Comparison of ENCODE assay signal across 8 cellular contexts in the genomic region with DNA sequence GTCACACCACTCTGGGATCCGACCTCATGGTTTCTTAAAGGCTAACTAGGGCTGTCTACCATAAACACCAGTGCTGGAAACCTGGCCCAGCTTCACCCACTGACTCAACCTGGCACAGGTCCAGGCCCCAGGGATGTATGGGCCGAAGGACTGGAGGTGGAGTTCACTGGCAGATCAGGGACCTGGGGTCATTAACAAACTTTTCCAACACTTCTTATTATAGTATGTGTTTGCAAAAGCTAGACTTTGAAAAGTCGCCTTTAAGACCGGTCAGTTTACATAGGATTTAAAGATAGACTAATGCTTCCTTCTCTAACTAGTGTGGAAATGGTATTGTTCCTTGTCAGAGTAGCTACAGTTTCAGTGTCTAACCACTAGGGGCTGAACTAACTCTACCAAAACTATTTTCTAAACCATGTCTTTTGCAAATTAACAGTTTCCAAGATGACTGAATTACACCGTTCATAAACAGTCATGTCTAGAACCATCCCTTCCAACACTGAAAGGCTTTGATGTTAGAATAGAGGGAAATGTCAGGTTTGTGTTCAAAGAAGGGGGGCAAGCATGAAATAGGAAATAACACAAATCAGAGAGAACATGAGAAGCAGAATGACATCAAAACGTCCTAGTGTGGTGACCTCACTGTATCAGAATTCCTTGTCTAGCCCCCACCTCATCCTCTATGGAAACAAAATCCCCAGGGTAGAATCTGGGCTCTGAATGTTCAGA. TPM values are rescaled to one million over a fixed set of nuclear protein-coding genes. Genes with fewer than 3 reads are reported as not detected.
DNase-seq lines count a peak whose midpoint lies in the region; ATAC-seq, FAIRE-seq and TF ChIP-seq lines count a peak whose summit lies in the region.

No MANE protein-coding gene starts in this region.

- TF ChIP-seq EP300 in H1 (IDR thresholded peaks at IDR 0.05; ENCODE audit: borderline replicate concordance in 1 of 2, low read depth in 2 of 2, low read length in 2 of 2): no peak

- H2BK120ac ChIP-seq in H1 (replicated peaks; ENCODE audit: low read depth, low read length): no peak overlapping the region

- no peaks in the 10 kb centered on the region for H3K27me3 Mint-ChIP-seq in Caco-2 (ENCODE audit: insufficient read depth, unreplicated experiment)
- no peaks in the 10 kb centered on the region for H3K27me3 Mint-ChIP-seq in memory B cell
- H3K27me3 Mint-ChIP-seq in activated naive CD4-positive, alpha-beta T cell treated with anti-CD3 and anti-CD28 coated beads, Interleukin-2, amount 10 ng/mL, durations not matched to agents 7 days and 5 days: no peaks in the 10 kb centered on the region

- H2BK5ac ChIP-seq in H1 (ENCODE audit: low read depth, low read length): no peak overlapping the region

- CTCF ChIA-PET in Caco-2 (lab: Charles Lee): interaction anchor here (0.6 to 2.1 kb wide), 24 partner anchors 9 to 365 kb away, joined by 3 to 18 read pairs (median 4); partner anchors contain the start of gene SFR1
- CTCF ChIA-PET in H1 (lab: Charles Lee; ENCODE audit: partially characterized antibody): interaction anchor here (0.6 to 11.7 kb wide), 52 partner anchors 10 to 385 kb away, joined by 3 to 193 read pairs (median 4); partner anchors contain the start of gene SH3PXD2A
- CTCF ChIA-PET in activated naive CD4-positive, alpha-beta T cell treated with anti-CD3 and anti-CD28 coated beads, Interleukin-2, amount 10 ng/mL, durations not matched to agents 7 days and 5 days (lab: Charles Lee): interaction anchor here (0.7 to 6.6 kb wide), 35 partner anchors 11 to 324 kb away, joined by 3 to 76 read pairs (median 4); partner anchors contain the start of gene SFR1

- no peak overlapping the region for H3K4me2 ChIP-seq in H1 (ENCODE audit: insufficient read depth in 1 of 2, low read depth in 2 of 2, low read length in 2 of 2)

- H3K23me2 ChIP-seq in H1 (ENCODE audit: low read depth, low read length): no peaks in the 10 kb centered on the region

- H4K5ac ChIP-seq in H1 (ENCODE audit: insufficient read length, low read depth, low read length): no peak overlapping the region

- POLR2A ChIA-PET in Caco-2 (lab: Charles Lee) (no interaction called here), H1 (lab: Charles Lee; ENCODE audit: partially characterized antibody) (interaction anchor here (0.6 kb wide), 1 partner anchor 13 kb away, joined by 3 read pairs; no protein-coding TSS in a partner anchor)

- H3K27ac Mint-ChIP-seq in Caco-2 (ENCODE audit: unreplicated experiment): peak overlapping the region; percentile 29
- no peak overlapping the region for H3K27ac Mint-ChIP-seq in memory B cell
- no peak overlapping the region for H3K27ac Mint-ChIP-seq in activated naive CD4-positive, alpha-beta T cell treated with anti-CD3 and anti-CD28 coated beads, Interleukin-2, amount 10 ng/mL, durations not matched to agents 7 days and 5 days

- no peak overlapping the region for H2BK15ac ChIP-seq in H1 (ENCODE audit: low read length)

- H3K9me3 ChIP-seq in Caco-2: no peaks in the 10 kb centered on the region
- H3K9me3 ChIP-seq in H1 (ENCODE audit: insufficient read depth in 2 of 2, low read depth in 1 of 2, low read length in 1 of 2): no peaks in the 10 kb centered on the region
- H3K9me3 ChIP-seq in tibial artery: no peaks in the 10 kb centered on the region

- no peak overlapping the region for H3K9ac ChIP-seq in H1 (replicated peaks in 1 of 4; ENCODE audit: extremely low read depth in 1 of 4, low read depth in 3 of 4, low read length in 3 of 4)

- DNase-seq in Caco-2: peak in 1 of 2 experiments; percentile 36
- peak; percentile 26 for DNase-seq in SKM-1 (lab: John Stamatoyannopoulos, UW; ENCODE audit: unreplicated experiment)
- no peak for DNase-seq in H1 (ENCODE audit: low read depth in 1 of 2, low spot score in 2 of 2)
- DNase-seq in memory B cell (ENCODE audit: low spot score in 2 of 2): peak in 1 of 2 donors; percentile 43
- peak; percentile 75 to 88 for DNase-seq in tibial artery
- no peak for DNase-seq in activated naive CD4-positive, alpha-beta T cell treated with anti-CD3 and anti-CD28 coated beads, Interleukin-2, amount 10 ng/mL, durations not matched to agents 7 days and 5 days

- no peak overlapping the region for H3K56ac ChIP-seq in H1 (replicated peaks; ENCODE audit: insufficient read length, low read depth, low read length)

- BruUV-seq in Caco-2 (replicated peaks; lab: Mats Ljungman, UMichigan): no TSS peak

- H4K20me1 ChIP-seq in H1 (replicated peaks in 1 of 2; ENCODE audit: control insufficient read depth in 1 of 2, insufficient read depth in 2 of 2, low read length in 2 of 2): peaks cover 0 to 2% of the 10 kb centered on the region in 2 experiments

- peaks cover 26% of the 10 kb centered on the region for H3K4me1 ChIP-seq in Caco-2
- H3K4me1 ChIP-seq in H1 (replicated peaks in 1 of 4; ENCODE audit: control insufficient read depth in 3 of 4, insufficient read depth in 4 of 4, low read length in 3 of 4): peaks cover 0 to 2% (median 0%) of the 10 kb centered on the region in 4 experiments; a peak in 1 of 7 replicates
- peaks cover 0 to 25% (median 21%) of the 10 kb centered on the region in 4 donors for H3K4me1 ChIP-seq in tibial artery

- intact Hi-C loops in Caco-2 (cut with micrococcal nuclease; ENCODE audit: unreplicated experiment): loop anchor here (1.0 to 5.0 kb wide), 8 partner anchors 79 to 463 kb away; partner anchors contain the start of gene SLK
- intact Hi-C loops in tibial artery (cut with DNase I; ENCODE audit: low total_unique reads): no loop called here

- no peak overlapping the region for H3K14ac ChIP-seq in H1 (ENCODE audit: insufficient read length)

- H2AK5ac ChIP-seq in H1 (ENCODE audit: low read depth, low read length): no peak overlapping the region

- no peak overlapping the region for H3K23ac ChIP-seq in H1 (ENCODE audit: insufficient read length)

- H3K79me2 ChIP-seq in H1 (ENCODE audit: control insufficient read depth in 1 of 2, insufficient read depth in 2 of 2, low read length in 2 of 2): no peaks in the 10 kb centered on the region

- H2BK12ac ChIP-seq in H1 (ENCODE audit: low read depth, low read length): no peak overlapping the region

- TF ChIP-seq CTCF in Caco-2 (IDR thresholded peaks at IDR 0.05; ENCODE audit: insufficient read depth in 1 of 2, low read depth in 1 of 2, low read length in 1 of 2, severe bottlenecking in 1 of 2, unreplicated experiment in 1 of 2) (peak; percentile 69 to 79), LNCAP (IDR thresholded peaks at IDR 0.05) (peak; percentile 96), H1 (IDR thresholded peaks at IDR 0.05; ENCODE audit: control extremely low read depth in 1 of 3, insufficient read depth in 1 of 3, low read depth in 1 of 3, low read length in 3 of 3) (peak in 2 of 3 experiments; percentile 49 to 85; a peak in 2 of 4 replicates), tibial artery (IDR thresholded peaks at IDR 0.05) (peak; percentile 81 to 94)

- H3K27me3 ChIP-seq in Caco-2 (replicated peaks; ENCODE audit: control insufficient read depth, insufficient read depth, low read length): no peaks in the 10 kb centered on the region
- no peaks in the 10 kb centered on the region for H3K27me3 ChIP-seq in H1 (replicated peaks in 1 of 4; ENCODE audit: control insufficient read depth in 3 of 4, extremely low read depth in 1 of 4, insufficient read depth in 3 of 4, low read length in 3 of 4)
- no peaks in the 10 kb centered on the region for H3K27me3 ChIP-seq in tibial artery

- no peak overlapping the region for H2BK20ac ChIP-seq in H1 (ENCODE audit: low read length)

- H3K4ac ChIP-seq in H1 (replicated peaks; ENCODE audit: insufficient read length, low read depth, low read length): no peak overlapping the region

- no peak overlapping the region for H2AFZ ChIP-seq in H1 (ENCODE audit: low read length)

- H4K8ac ChIP-seq in H1 (ENCODE audit: extremely low read depth, insufficient read depth, low read length): no peak overlapping the region

- no peaks in the 10 kb centered on the region for H3K79me1 ChIP-seq in H1 (ENCODE audit: low read depth, low read length)

- no peaks in the 10 kb centered on the region for H3K9me3 Mint-ChIP-seq in Caco-2 (ENCODE audit: unreplicated experiment)
- H3K9me3 Mint-ChIP-seq in memory B cell: no peaks in the 10 kb centered on the region
- H3K9me3 Mint-ChIP-seq in activated naive CD4-positive, alpha-beta T cell treated with anti-CD3 and anti-CD28 coated beads, Interleukin-2, amount 10 ng/mL, durations not matched to agents 7 days and 5 days: no peaks in the 10 kb centered on the region

- H3K4me3 Mint-ChIP-seq in Caco-2 (ENCODE audit: unreplicated experiment) (no peak overlapping the region), memory B cell (no peak overlapping the region)
- no peak overlapping the region for H3K4me3 Mint-ChIP-seq in activated naive CD4-positive, alpha-beta T cell treated with anti-CD3 and anti-CD28 coated beads, Interleukin-2, amount 10 ng/mL, durations not matched to agents 7 days and 5 days

- H3K4me1 Mint-ChIP-seq in Caco-2 (ENCODE audit: low read depth, unreplicated experiment) (peaks cover 20% of the 10 kb centered on the region), memory B cell (peaks cover 2% of the 10 kb centered on the region)
- H3K4me1 Mint-ChIP-seq in activated naive CD4-positive, alpha-beta T cell treated with anti-CD3 and anti-CD28 coated beads, Interleukin-2, amount 10 ng/mL, durations not matched to agents 7 days and 5 days: peaks cover 29% of the 10 kb centered on the region

- H3K36me3 Mint-ChIP-seq in Caco-2 (ENCODE audit: insufficient read depth, unreplicated experiment) (peaks cover 12% of the 10 kb centered on the region), memory B cell (peaks cover 20% of the 10 kb centered on the region)
- peaks cover 66% of the 10 kb centered on the region for H3K36me3 Mint-ChIP-seq in activated naive CD4-positive, alpha-beta T cell treated with anti-CD3 and anti-CD28 coated beads, Interleukin-2, amount 10 ng/mL, durations not matched to agents 7 days and 5 days

- WGBS in H1 (ENCODE audit: extremely low coverage in 1 of 2, insufficient coverage in 1 of 2, insufficient read length in 1 of 2, insufficient replicate concordance in 2 of 2, low coverage in 1 of 2, low lambda C conversion rate in 2 of 2, missing lambda C conversion rate in 1 of 2), 2 experiments: 66% methylated on average over 6 of the region's 6 CpGs; no CpG with 5 or more reads in 1 of the 2 experiments

- no peak for TF ChIP-seq POLR2A in H1 (IDR thresholded peaks at IDR 0.05; ENCODE audit: control extremely low read depth in 1 of 2, low read depth in 2 of 2, low read length in 2 of 2)

- H3K18ac ChIP-seq in H1 (ENCODE audit: extremely low read depth, low read length): no peak overlapping the region

- peak; percentile 61 for ATAC-seq in GM18907 (IDR thresholded peaks at IDR 0.05; ENCODE audit: unreplicated experiment)
- peak; percentile 72 for ATAC-seq in memory B cell (ENCODE audit: low read depth)

- no peak overlapping the region for H3K27ac ChIP-seq in H1 (ENCODE audit: low read depth, low read length)
- peak overlapping the region; percentile 58 to 64 for H3K27ac ChIP-seq in tibial artery

- TF ChIP-seq RAD21 in H1 (IDR thresholded peaks at IDR 0.05 in 1 of 2, conservative IDR thresholded peaks at IDR 0.05 in 1 of 2; ENCODE audit: low read depth in 2 of 2, low read length in 2 of 2): peak; percentile 88 to 89

- H3K36me3 ChIP-seq in Caco-2 (ENCODE audit: control insufficient read depth, insufficient read depth, low read length): peaks cover 3% of the 10 kb centered on the region; the same call in 1 of the 2 replicates
- H3K36me3 ChIP-seq in H1 (ENCODE audit: control insufficient read depth in 2 of 4, insufficient read depth in 4 of 4, low read length in 3 of 4): peaks cover 0 to 2% (median 0%) of the 10 kb centered on the region in 4 experiments; a peak in 1 of 8 replicates
- H3K36me3 ChIP-seq in tibial artery: peaks cover 12 to 29% (median 22%) of the 10 kb centered on the region in 3 donors

- no peak overlapping the region for H4K91ac ChIP-seq in H1 (replicated peaks; ENCODE audit: insufficient read length, low read length)

- FAIRE-seq in H1 (lab: Jason Lieb, UNC): no peak

- H3K4me3 ChIP-seq in Caco-2 (ENCODE audit: low read depth, low read length) (no peak overlapping the region), H1 (ENCODE audit: extremely low read depth in 1 of 4, insufficient read depth in 2 of 4, low read depth in 3 of 4, low read length in 4 of 4) (no peak overlapping the region), tibial artery (no peak overlapping the region)

RNA-seq across cellular contexts. Expression of gene STN1, which starts 29.7 kb away (rescaled TPM):
- 15.9 and 16.1 TPM in 2 replicates for total RNA-seq in Caco-2 (2022)
- total RNA-seq in H1 (2021; fragmentation: NEBNext Ultra II Directional; extraction: Animal tissue kit (Norgen Biotek cat#: 25700)): 10.3 and 12.4 TPM in 2 replicates
- 8.3 and 10.1 TPM in 2 replicates for polyA plus RNA-seq in H1 (2011; rRNA removed)
- polyA plus RNA-seq in H1 (2011; cell fraction: cytosol; rRNA removed): 13.3 TPM
- polyA plus RNA-seq in H1 (2011; cell fraction: nucleus; rRNA removed): 7.8 TPM
- polyA plus RNA-seq in H1 (2012, experiment 1 of 2): 11.8 to 13.7 TPM (median 12.4 TPM) in 4 replicates
- 2.3 TPM for polyA plus RNA-seq in H1 (2012, experiment 2 of 2)
- 10.1 TPM for polyA plus RNA-seq in H1 (2013, experiment 1 of 2)
- 10.0 TPM for polyA plus RNA-seq in H1 (2013, experiment 2 of 2)
- 12.7 and 13.0 TPM in 2 replicates for polyA minus RNA-seq in H1 (2011; rRNA and poly(A)+ RNA removed)
- 6.7 TPM for polyA minus RNA-seq in H1 (2011; cell fraction: cytosol; rRNA and poly(A)+ RNA removed)
- polyA minus RNA-seq in H1 (2011; cell fraction: nucleus; rRNA and poly(A)+ RNA removed): 7.5 TPM

RNA-seq across cellular contexts. Expression of gene SH3PXD2A, which starts 32.9 kb away (rescaled TPM):
- total RNA-seq in Caco-2 (2022): 6.3 and 7.5 TPM in 2 replicates
- 15.3 and 16.3 TPM in 2 replicates for total RNA-seq in H1 (2021; fragmentation: NEBNext Ultra II Directional; extraction: Animal tissue kit (Norgen Biotek cat#: 25700))
- 5.4 and 7.9 TPM in 2 replicates for polyA plus RNA-seq in H1 (2011; rRNA removed)
- polyA plus RNA-seq in H1 (2011; cell fraction: cytosol; rRNA removed): 8.8 TPM
- 18.7 TPM for polyA plus RNA-seq in H1 (2011; cell fraction: nucleus; rRNA removed)
- 7.5 to 10.9 TPM (median 9.6 TPM) in 4 replicates for polyA plus RNA-seq in H1 (2012, experiment 1 of 2)
- 5.7 TPM for polyA plus RNA-seq in H1 (2012, experiment 2 of 2)
- 6.2 TPM for polyA plus RNA-seq in H1 (2013, experiment 1 of 2)
- 6.0 TPM for polyA plus RNA-seq in H1 (2013, experiment 2 of 2)
- 5.6 TPM in 2 replicates for polyA minus RNA-seq in H1 (2011; rRNA and poly(A)+ RNA removed)
- 7.1 TPM for polyA minus RNA-seq in H1 (2011; cell fraction: cytosol; rRNA and poly(A)+ RNA removed)
- 4.9 TPM for polyA minus RNA-seq in H1 (2011; cell fraction: nucleus; rRNA and poly(A)+ RNA removed)

Comparison
In these comparisons a context has a peak if more than half of its experiments do, and no peak if none do; other contexts are left out.
1. DNase-seq: peak in SKM-1 (single experiment) and tibial artery (2 of 2); none in H1 (0 of 2) and activated naive CD4-positive, alpha-beta T cell treated with anti-CD3 and anti-CD28 coated beads, Interleukin-2, amount 10 ng/mL, durations not matched to agents 7 days and 5 days (single experiment).
2. Peak in every context shown above with its lines, with median percentiles within 50 percentile points of each other: CTCF ChIP-seq.